ENCODE assay signal across 16 cellular contexts in genomic region chr11:16790484-16791240, GRCh38. TPM values are rescaled to one million over a fixed set of nuclear protein-coding genes. Genes with fewer than 3 reads are reported as not detected.
DNase-seq lines count a peak whose midpoint lies in the region; ATAC-seq and TF ChIP-seq lines count a peak whose summit lies in the region.
"Had no signal": no experiment of that assay in that cellular context is flagged by ENCODE, and none has a peak within 500 bp of the region (broad histone marks: within the 10 kb centered on the region; RNA-seq: fewer than 3 reads in every experiment).

No MANE protein-coding gene starts in this region.

- H3K23ac ChIP-seq in trophoblast cell (ENCODE audit: low read length): no peak overlapping the region

- H2AK5ac ChIP-seq in trophoblast cell (ENCODE audit: low read length): peak overlapping the region; percentile 10

- H3K9ac ChIP-seq in mammary epithelial cell (ENCODE audit: insufficient read depth, low read length) (peak overlapping the region; percentile 18), trophoblast cell (ENCODE audit: low read length) (no peak overlapping the region)
- H3K9ac ChIP-seq: parathyroid adenoma had no signal

- no peak overlapping the region for H4K8ac ChIP-seq in trophoblast cell (ENCODE audit: low read depth, low read length)

- DNase-seq in AML-193 (lab: John Stamatoyannopoulos, UW) (peak; percentile 38 to 52), LHCN-M2 (ENCODE audit: low read depth) (peak; percentile 9), mammary epithelial cell (no peak), trophoblast cell (no peak), psoas muscle (no peak)
- DNase-seq in activated CD8-positive, alpha-beta memory T cell treated with anti-CD3 and anti-CD28 coated beads, Interleukin-2, amount 10 ng/mL, durations not matched to agents 7 days and 5 days: no peak
- DNase-seq in stimulated activated CD4-positive, alpha-beta T cell treated with anti-CD3 and anti-CD28 coated beads, Interleukin-1b, Interleukin-23, amount 100 ng/mL, for 48 hours: no peak
- DNase-seq in activated T-cell treated with anti-CD3 and anti-CD28 coated beads, Interleukin-2, amount 50 U/mL, for 24 hours: no peak
- DNase-seq: activated CD4-positive, alpha-beta T cell treated with anti-CD3 and anti-CD28 coated beads, Interleukin-2, amount 50 U/mL, for 4 hours; CD4-positive, alpha-beta T cell; H9; NCI-H1048; NCI-H2227 treated with DMSO at 0.1 percent for 48 hours; stimulated activated CD4-positive, alpha-beta T cell treated with anti-CD3 and anti-CD28 coated beads, Interleukin-4, amount 100 ng/mL, for 1 hour had no signal

- H3K79me2 ChIP-seq in mammary epithelial cell (ENCODE audit: insufficient read depth, low read length) (no peaks in the 10 kb centered on the region), trophoblast cell (ENCODE audit: control insufficient read depth, insufficient read depth, low read length, poor library complexity) (no peaks in the 10 kb centered on the region)
- H3K79me2 ChIP-seq: parathyroid adenoma had no signal

- peaks cover 2% of the 10 kb centered on the region for H3K27me3 Mint-ChIP-seq in activated CD8-positive, alpha-beta memory T cell treated with anti-CD3 and anti-CD28 coated beads, Interleukin-2, amount 10 ng/mL, durations not matched to agents 7 days and 5 days
- H3K27me3 Mint-ChIP-seq in activated T-cell treated with anti-CD3 and anti-CD28 coated beads, Interleukin-2, amount 50 U/mL, for 24 hours: no peaks in the 10 kb centered on the region
- H3K27me3 Mint-ChIP-seq: CD4-positive, alpha-beta T cell; stimulated activated memory B cell treated with anti-CD40 and anti-IgM and Interleukin-4, amounts not matched to agents 10 μg/mL and 1 μg/mL and 100 μg/mL, for 72 hours had no signal

- H2BK12ac ChIP-seq in trophoblast cell (ENCODE audit: low read length): peak overlapping the region; percentile 0

- H2BK5ac ChIP-seq in trophoblast cell (ENCODE audit: low read depth, low read length, poor library complexity): no peak overlapping the region

- no peak overlapping the region for H3K27ac Mint-ChIP-seq in activated CD8-positive, alpha-beta memory T cell treated with anti-CD3 and anti-CD28 coated beads, Interleukin-2, amount 10 ng/mL, durations not matched to agents 7 days and 5 days
- H3K27ac Mint-ChIP-seq in activated T-cell treated with anti-CD3 and anti-CD28 coated beads, Interleukin-2, amount 50 U/mL, for 24 hours: no peak overlapping the region
- H3K27ac Mint-ChIP-seq: CD4-positive, alpha-beta T cell; H9; stimulated activated memory B cell treated with anti-CD40 and anti-IgM and Interleukin-4, amounts not matched to agents 10 μg/mL and 1 μg/mL and 100 μg/mL, for 72 hours had no signal

- no peaks in the 10 kb centered on the region for H4K20me1 ChIP-seq in mammary epithelial cell (ENCODE audit: insufficient read depth, low read length)

- H3K4me1 Mint-ChIP-seq in activated CD8-positive, alpha-beta memory T cell treated with anti-CD3 and anti-CD28 coated beads, Interleukin-2, amount 10 ng/mL, durations not matched to agents 7 days and 5 days: peaks cover 8% of the 10 kb centered on the region
- peaks cover 15% of the 10 kb centered on the region for H3K4me1 Mint-ChIP-seq in activated T-cell treated with anti-CD3 and anti-CD28 coated beads, Interleukin-2, amount 50 U/mL, for 24 hours (ENCODE audit: low read depth)
- H3K4me1 Mint-ChIP-seq: stimulated activated memory B cell treated with anti-CD40 and anti-IgM and Interleukin-4, amounts not matched to agents 10 μg/mL and 1 μg/mL and 100 μg/mL, for 72 hours had no signal

- no peak overlapping the region for H3K4me3 Mint-ChIP-seq in activated CD8-positive, alpha-beta memory T cell treated with anti-CD3 and anti-CD28 coated beads, Interleukin-2, amount 10 ng/mL, durations not matched to agents 7 days and 5 days
- no peak overlapping the region for H3K4me3 Mint-ChIP-seq in activated T-cell treated with anti-CD3 and anti-CD28 coated beads, Interleukin-2, amount 50 U/mL, for 24 hours
- H3K4me3 Mint-ChIP-seq: CD4-positive, alpha-beta T cell; H9; stimulated activated memory B cell treated with anti-CD40 and anti-IgM and Interleukin-4, amounts not matched to agents 10 μg/mL and 1 μg/mL and 100 μg/mL, for 72 hours had no signal

- peak overlapping the region; percentile 8 for H4K91ac ChIP-seq in trophoblast cell (ENCODE audit: low read depth, low read length)

- H2AFZ ChIP-seq in mammary epithelial cell (ENCODE audit: low read depth, low read length): no peak overlapping the region
- no peak overlapping the region for H2AFZ ChIP-seq in trophoblast cell (ENCODE audit: insufficient read depth, low read length, poor library complexity)
- H2AFZ ChIP-seq: parathyroid adenoma had no signal

- H2BK120ac ChIP-seq in trophoblast cell (ENCODE audit: insufficient read depth, low read length, poor library complexity): peak overlapping the region; percentile 34

- H3K36me3 ChIP-seq in mammary epithelial cell (ENCODE audit: insufficient read depth, low read length) (no peaks in the 10 kb centered on the region), trophoblast cell (ENCODE audit: control insufficient read depth in 1 of 2, insufficient read depth in 2 of 2, low read length in 2 of 2) (peaks cover 50 to 68% of the 10 kb centered on the region in 2 experiments), psoas muscle (ENCODE audit: insufficient read depth in 1 of 2, low read depth in 1 of 2) (no peaks in the 10 kb centered on the region)

- H3K79me1 ChIP-seq in trophoblast cell (ENCODE audit: low read length): peaks cover 8% of the 10 kb centered on the region

- no peak overlapping the region for H4K12ac ChIP-seq in trophoblast cell (ENCODE audit: low read depth, low read length)

- no peak overlapping the region for H3K14ac ChIP-seq in trophoblast cell (ENCODE audit: low read length)

- H3K9me3 Mint-ChIP-seq in activated CD8-positive, alpha-beta memory T cell treated with anti-CD3 and anti-CD28 coated beads, Interleukin-2, amount 10 ng/mL, durations not matched to agents 7 days and 5 days (ENCODE audit: low read depth): no peaks in the 10 kb centered on the region
- H3K9me3 Mint-ChIP-seq in activated T-cell treated with anti-CD3 and anti-CD28 coated beads, Interleukin-2, amount 50 U/mL, for 24 hours: no peaks in the 10 kb centered on the region
- H3K9me3 Mint-ChIP-seq: CD4-positive, alpha-beta T cell; H9; stimulated activated memory B cell treated with anti-CD40 and anti-IgM and Interleukin-4, amounts not matched to agents 10 μg/mL and 1 μg/mL and 100 μg/mL, for 72 hours had no signal

- 94% methylated on average over 3 of the region's 18 CpGs for WGBS in mammary epithelial cell (ENCODE audit: low coverage, missing lambda C conversion rate)
- WGBS in trophoblast cell (ENCODE audit: extremely low coverage, insufficient coverage, insufficient read length): no CpG with 5 or more reads among the region's 18 CpGs
- WGBS in psoas muscle, 3 donors: 86 to 88% (median 87%) methylated on average over 18 of the region's 18 CpGs

- H3K4me2 ChIP-seq in mammary epithelial cell (ENCODE audit: insufficient read depth, low read depth, low read length): no peak overlapping the region
- no peak overlapping the region for H3K4me2 ChIP-seq in trophoblast cell (ENCODE audit: low read length)

- peak overlapping the region; percentile 8 for H3K18ac ChIP-seq in trophoblast cell (ENCODE audit: low read length)

- no peaks in the 10 kb centered on the region for H3K36me3 Mint-ChIP-seq in activated CD8-positive, alpha-beta memory T cell treated with anti-CD3 and anti-CD28 coated beads, Interleukin-2, amount 10 ng/mL, durations not matched to agents 7 days and 5 days
- no peaks in the 10 kb centered on the region for H3K36me3 Mint-ChIP-seq in activated T-cell treated with anti-CD3 and anti-CD28 coated beads, Interleukin-2, amount 50 U/mL, for 24 hours (ENCODE audit: low read depth)

- H3K4me3 ChIP-seq in mammary epithelial cell (replicated peaks in 1 of 3; ENCODE audit: insufficient read depth in 1 of 3, low read depth in 2 of 3, low read length in 3 of 3): no peak overlapping the region
- H3K4me3 ChIP-seq in trophoblast cell (ENCODE audit: low read depth, low read length): no peak overlapping the region
- H3K4me3 ChIP-seq in psoas muscle: no peak overlapping the region

- no peak for ATAC-seq in activated CD8-positive, alpha-beta memory T cell treated with anti-CD3 and anti-CD28 coated beads, Interleukin-2, amount 10 ng/mL, durations not matched to agents 7 days and 5 days
- ATAC-seq in psoas muscle: no peak

- TF ChIP-seq CTCF in mammary epithelial cell (conservative IDR thresholded peaks at IDR 0.05 in 1 of 2, IDR thresholded peaks at IDR 0.05 in 1 of 2; ENCODE audit: extremely low read depth in 1 of 2, insufficient read depth in 1 of 2, low read depth in 1 of 2, low read length in 2 of 2): no peak
- no peak for TF ChIP-seq CTCF in psoas muscle (IDR thresholded peaks at IDR 0.05)

- no peak overlapping the region for H3K4ac ChIP-seq in trophoblast cell (ENCODE audit: low read depth, low read length)

- in situ Hi-C loops in mammary epithelial cell (cut with MboI; ENCODE audit: low sequenced_read_pairs in 2 of 2): no loop called here

- intact Hi-C loops in mammary epithelial cell (cut with micrococcal nuclease): no loop called here
- intact Hi-C loops in psoas muscle (cut with DNase I): no loop called here

- H3K27me3 ChIP-seq in mammary epithelial cell (ENCODE audit: insufficient read depth, low read length): no peaks in the 10 kb centered on the region
- H3K27me3 ChIP-seq in trophoblast cell (ENCODE audit: insufficient read depth, low read length): no peaks in the 10 kb centered on the region
- no peaks in the 10 kb centered on the region for H3K27me3 ChIP-seq in psoas muscle (ENCODE audit: insufficient read depth in 3 of 3, low read length in 2 of 3)

- H3K27ac ChIP-seq in mammary epithelial cell (ENCODE audit: insufficient read depth, low read depth, low read length) (peak overlapping the region; percentile 98), trophoblast cell (ENCODE audit: low read depth, low read length) (no peak overlapping the region), psoas muscle (no peak overlapping the region)
- H3K27ac ChIP-seq: parathyroid adenoma had no signal

- CTCF ChIA-PET in mammary epithelial cell (lab: Charles Lee; ENCODE audit: low non-redundant PET): no interaction called here
- CTCF ChIA-PET in activated CD8-positive, alpha-beta memory T cell treated with anti-CD3 and anti-CD28 coated beads, Interleukin-2, amount 10 ng/mL, durations not matched to agents 7 days and 5 days (lab: Charles Lee): no interaction called here

- dilution Hi-C loops in mammary epithelial cell (cut with HindIII; ENCODE audit: low sequenced_read_pairs): no loop called here

- H3K9me3 ChIP-seq in mammary epithelial cell (replicated peaks; ENCODE audit: insufficient read depth, low read length) (no peaks in the 10 kb centered on the region), trophoblast cell (ENCODE audit: insufficient read depth, low read depth, low read length) (no peaks in the 10 kb centered on the region), psoas muscle (no peaks in the 10 kb centered on the region)

- no TSS peak for BruUV-seq in mammary epithelial cell (replicated peaks; lab: Mats Ljungman, UMichigan)

- H3K4me1 ChIP-seq in mammary epithelial cell (ENCODE audit: insufficient read depth, low read length) (peaks cover 60% of the 10 kb centered on the region), trophoblast cell (ENCODE audit: control insufficient read depth in 1 of 2, insufficient read depth in 2 of 2, low read length in 2 of 2) (peaks cover 5 to 16% of the 10 kb centered on the region in 2 experiments), psoas muscle (peaks cover 9% of the 10 kb centered on the region)

RNA-seq across cellular contexts. Expression of gene C11orf58, which starts 52.2 kb away (rescaled TPM):
- 175 and 176 TPM in 2 replicates for total RNA-seq in LHCN-M2 (2014; rRNA removed)
- polyA plus RNA-seq in LHCN-M2 (2012): 173 TPM
- total RNA-seq in mammary epithelial cell: 100 to 1,000 TPM in 1 of 2 donors, 10 to 100 TPM in 1; 94.0 to 115 TPM
- 85.1 TPM for polyA plus RNA-seq in mammary epithelial cell
- polyA minus RNA-seq in mammary epithelial cell: 108 TPM
- 114 and 118 TPM in 2 replicates for polyA plus RNA-seq in trophoblast cell (2013)
- total RNA-seq in activated CD8-positive, alpha-beta memory T cell treated with anti-CD3 and anti-CD28 coated beads, Interleukin-2, amount 10 ng/mL, durations not matched to agents 7 days and 5 days: 100 to 1,000 TPM; 106 to 135 TPM
- total RNA-seq in psoas muscle: 100 to 1,000 TPM in 2 of 4 donors, 10 to 100 TPM in 2; 82.6 to 150 (median 102) TPM
- polyA plus RNA-seq in psoas muscle: 100 to 1,000 TPM in 1 of 3 donors, 10 to 100 TPM in 2; 80.7 to 218 (median 83.0) TPM

Comparison
In these comparisons a context has a peak if more than half of its experiments do, and no peak if none do; other contexts are left out.
1. DNase-seq: peak in AML-193 (2 of 2) and LHCN-M2 (single experiment); none in mammary epithelial cell (single experiment), trophoblast cell (0 of 2), activated CD8-positive, alpha-beta memory T cell treated with anti-CD3 and anti-CD28 coated beads, Interleukin-2, amount 10 ng/mL, durations not matched to agents 7 days and 5 days (single experiment), stimulated activated CD4-positive, alpha-beta T cell treated with anti-CD3 and anti-CD28 coated beads, Interleukin-1b, Interleukin-23, amount 100 ng/mL, for 48 hours (single experiment), psoas muscle (0 of 2) and activated T-cell treated with anti-CD3 and anti-CD28 coated beads, Interleukin-2, amount 50 U/mL, for 24 hours (single experiment).